In genomic region chr17:50737118-50737698, GRCh38 we compare ENCODE assay signal across 19 cellular contexts. TPM values are rescaled to one million over a fixed set of nuclear protein-coding genes. Genes with fewer than 3 reads are reported as not detected.
DNase-seq lines count a peak whose midpoint lies in the region; ATAC-seq, FAIRE-seq and TF ChIP-seq lines count a peak whose summit lies in the region.
"Had no signal": no experiment of that assay in that cellular context is flagged by ENCODE, and none has a peak within 500 bp of the region (broad histone marks: within the 10 kb centered on the region; RNA-seq: fewer than 3 reads in every experiment).

No MANE protein-coding gene starts in this region.

- peaks cover 86% of the 10 kb centered on the region for H3K79me2 ChIP-seq in keratinocyte (ENCODE audit: control insufficient read depth, insufficient read depth, low read length)

- H3K9ac ChIP-seq in keratinocyte (ENCODE audit: control insufficient read depth, extremely low read depth, insufficient read depth, low read length): peak overlapping the region; percentile 13

- H3K4me3 ChIP-seq in keratinocyte (ENCODE audit: control insufficient read depth in 2 of 3, extremely low read depth in 1 of 3, insufficient read depth in 2 of 3, low read depth in 1 of 3, low read length in 3 of 3) (no peak overlapping the region), brain microvascular endothelial cell (ENCODE audit: low read depth, low read length) (no peak overlapping the region)
- H3K4me3 ChIP-seq: skin epidermis, thoracic aorta had no signal

- peaks cover 5 to 26% of the 10 kb centered on the region in 2 donors for H3K36me3 Mint-ChIP-seq in activated T-cell treated with anti-CD3 and anti-CD28 coated beads, Interleukin-2, amount 50 U/mL, for 72 hours (ENCODE audit: insufficient read depth in 2 of 2)

- in situ Hi-C loops in brain microvascular endothelial cell (cut with HindIII; ENCODE audit: low pct_ligation_motif_present, low sequenced_read_pairs): no loop called here

- H4K20me1 ChIP-seq in keratinocyte (ENCODE audit: control insufficient read depth, extremely low read depth, insufficient read depth, low read length): peaks cover 22% of the 10 kb centered on the region

- no peaks in the 10 kb centered on the region for H3K27me3 ChIP-seq in keratinocyte (ENCODE audit: control insufficient read depth, extremely low read depth, insufficient read depth, low read length)
- H3K27me3 ChIP-seq in brain microvascular endothelial cell (replicated peaks): no peaks in the 10 kb centered on the region

- H3K36me3 ChIP-seq in keratinocyte (ENCODE audit: control insufficient read depth in 2 of 2, extremely low read depth in 1 of 2, insufficient read depth in 2 of 2, low read length in 2 of 2): peaks cover 22 to 24% of the 10 kb centered on the region in 2 experiments
- peaks cover 29% of the 10 kb centered on the region for H3K36me3 ChIP-seq in brain microvascular endothelial cell (replicated peaks)

- peak overlapping the region; percentile 27 for H3K27ac Mint-ChIP-seq in activated T-cell treated with anti-CD3 and anti-CD28 coated beads, Interleukin-2, amount 50 U/mL, for 72 hours
- H3K27ac Mint-ChIP-seq: activated CD4-positive, alpha-beta T cell treated with anti-CD3 and anti-CD28 coated beads, Interleukin-2, amount 10 ng/mL, durations not matched to agents 7 days and 5 days had no signal

- no peaks in the 10 kb centered on the region for H3K4me1 ChIP-seq in keratinocyte (ENCODE audit: control insufficient read depth, extremely low read depth, insufficient read depth, low read length)

- FAIRE-seq in keratinocyte (lab: Jason Lieb, UNC): no peak

- H3K9me1 ChIP-seq in keratinocyte (ENCODE audit: control insufficient read depth, extremely low read depth, insufficient read depth, low read length): no peaks in the 10 kb centered on the region

- H3K27ac ChIP-seq in keratinocyte (ENCODE audit: control insufficient read depth, insufficient read depth, low read length): no peak overlapping the region
- no peak overlapping the region for H3K27ac ChIP-seq in brain microvascular endothelial cell
- H3K27ac ChIP-seq: skin epidermis, thoracic aorta had no signal

- H2AFZ ChIP-seq in keratinocyte (ENCODE audit: control insufficient read depth, low read length): no peak overlapping the region

- H3K9me3 Mint-ChIP-seq in activated T-cell treated with anti-CD3 and anti-CD28 coated beads, Interleukin-2, amount 50 U/mL, for 72 hours: no peaks in the 10 kb centered on the region
- H3K9me3 Mint-ChIP-seq: activated CD4-positive, alpha-beta T cell treated with anti-CD3 and anti-CD28 coated beads, Interleukin-2, amount 10 ng/mL, durations not matched to agents 7 days and 5 days; neural crest cell had no signal

- H3K4me1 Mint-ChIP-seq in activated T-cell treated with anti-CD3 and anti-CD28 coated beads, Interleukin-2, amount 50 U/mL, for 72 hours (ENCODE audit: low read depth): peaks cover 66% of the 10 kb centered on the region

- peak overlapping the region; percentile 24 to 38 for H3K4me3 Mint-ChIP-seq in activated T-cell treated with anti-CD3 and anti-CD28 coated beads, Interleukin-2, amount 50 U/mL, for 72 hours
- H3K4me3 Mint-ChIP-seq: activated CD4-positive, alpha-beta T cell treated with anti-CD3 and anti-CD28 coated beads, Interleukin-2, amount 10 ng/mL, durations not matched to agents 7 days and 5 days; neural crest cell had no signal

- dilution Hi-C loops in keratinocyte (cut with MboI; ENCODE audit: extremely low pct_ligation_motif_present, low sequenced_read_pairs): no loop called here

- H3K4me2 ChIP-seq in keratinocyte (ENCODE audit: control insufficient read depth, extremely low read depth, insufficient read depth, low read depth, low read length): no peak overlapping the region

- TF ChIP-seq CTCF in keratinocyte (optimal IDR thresholded peaks at IDR 0.05 in 1 of 3, IDR thresholded peaks at IDR 0.05 in 1 of 3, conservative IDR thresholded peaks at IDR 0.05 in 1 of 3; ENCODE audit: extremely low read depth in 1 of 3, insufficient read depth in 2 of 3, low read length in 3 of 3): no peak
- no peak for TF ChIP-seq CTCF in brain microvascular endothelial cell (IDR thresholded peaks at IDR 0.05; ENCODE audit: low read depth, low read length, missing control alignments)

- DNase-seq in stimulated activated CD4-positive, alpha-beta T cell treated with anti-CD3 and anti-CD28 coated beads, Interleukin-15, amount 100 ng/mL, for 24 hours: peak; percentile 30
- DNase-seq in stimulated activated CD4-positive, alpha-beta T cell treated with anti-CD3 and anti-CD28 coated beads, Interleukin-12 subunit alpha, Interleukin-12 subunit beta, amount 100 ng/mL, for 4 hours: no peak
- peak; percentile 36 to 44 for DNase-seq in activated T-cell treated with anti-CD3 and anti-CD28 coated beads, Interleukin-2, amount 50 U/mL, for 72 hours
- DNase-seq in keratinocyte (ENCODE audit: low read depth, low spot score): no peak
- no peak for DNase-seq in stimulated activated naive CD4-positive, alpha-beta T cell treated with Interleukin-2 at 50 U/mL for 16 hours (lab: John Stamatoyannopoulos, UW)
- no peak for DNase-seq in brain microvascular endothelial cell
- DNase-seq: activated CD4-positive, alpha-beta T cell treated with anti-CD3 and anti-CD28 coated beads, Interleukin-2, amount 10 ng/mL, durations not matched to agents 7 days and 5 days; central memory CD4-positive, alpha-beta T cell; left cardiac atrium; mesendoderm; NCI-H1930; NCI-H345; stimulated activated CD4-positive, alpha-beta T cell treated with anti-CD3 and anti-CD28 coated beads, Interleukin-4, amount 100 ng/mL, for 4 hours had no signal

- no peaks in the 10 kb centered on the region for H3K27me3 Mint-ChIP-seq in activated T-cell treated with anti-CD3 and anti-CD28 coated beads, Interleukin-2, amount 50 U/mL, for 72 hours (ENCODE audit: low read depth)
- H3K27me3 Mint-ChIP-seq: activated CD4-positive, alpha-beta T cell treated with anti-CD3 and anti-CD28 coated beads, Interleukin-2, amount 10 ng/mL, durations not matched to agents 7 days and 5 days had no signal

- ATAC-seq in activated T-cell treated with anti-CD3 and anti-CD28 coated beads, Interleukin-2, amount 50 U/mL, for 72 hours (replicated peaks in 1 of 2): peak; percentile 93 to 97
- ATAC-seq in SK-N-SH treated with all-trans-retinoic acid at 6 μM for 48 hours: no peak
- ATAC-seq: esophagus mucosa had no signal

- no peaks in the 10 kb centered on the region for H3K9me3 ChIP-seq in keratinocyte (ENCODE audit: control insufficient read depth, low read depth, low read length)
- H3K9me3 ChIP-seq: thoracic aorta had no signal

TF ChIP-seq in SK-N-SH treated with all-trans-retinoic acid at 6 μM for 48 hours, 23 proteins besides CTCF, POLR2A, EP300 and RAD21 (continues in another document):
- no peak for TF ChIP-seq BACH2 (CRISPR knock-in tag; IDR thresholded peaks at IDR 0.05; ENCODE audit: borderline replicate concordance)
- TF ChIP-seq RARB (CRISPR knock-in tag; IDR thresholded peaks at IDR 0.05): no peak
- TF ChIP-seq SNAI2 (CRISPR knock-in tag; IDR thresholded peaks at IDR 0.05): no peak
- no peak for TF ChIP-seq GLIS3 (CRISPR knock-in tag; IDR thresholded peaks at IDR 0.05)

RNA-seq across cellular contexts. Expression of gene LUC7L3, which starts 17.8 kb away (rescaled TPM):
- 100 to 1,000 TPM; 148 to 190 TPM for total RNA-seq in activated T-cell treated with anti-CD3 and anti-CD28 coated beads, Interleukin-2, amount 50 U/mL, for 72 hours
- 47.8 to 92.4 TPM (median 53.3 TPM) in 3 replicates for polyA plus RNA-seq in keratinocyte
- polyA plus RNA-seq in keratinocyte (2011; ENCODE audit: low read depth): 521 TPM
- polyA plus RNA-seq in keratinocyte (2011; cell fraction: cytosol; rRNA removed): 21.0 and 29.9 TPM in 2 replicates
- polyA plus RNA-seq in keratinocyte (2011; cell fraction: nucleus; rRNA removed): 153 and 263 TPM in 2 replicates
- 64.5 and 89.1 TPM in 2 replicates for polyA plus RNA-seq in keratinocyte (2012; ENCODE audit: low replicate concordance)
- 4.0 to 18.2 TPM (median 4.3 TPM) in 3 replicates for polyA minus RNA-seq in keratinocyte
- 12.9 TPM for polyA minus RNA-seq in keratinocyte (2011; cell fraction: cytosol; rRNA and poly(A)+ RNA removed)
- polyA minus RNA-seq in keratinocyte (2011; cell fraction: nucleus; rRNA and poly(A)+ RNA removed): 48.9 and 58.2 TPM in 2 replicates

RNA-seq across cellular contexts. Expression of gene ANKRD40, which starts 29.5 kb away (rescaled TPM):
- 10 to 100 TPM; 36.4 to 37.8 TPM for total RNA-seq in activated T-cell treated with anti-CD3 and anti-CD28 coated beads, Interleukin-2, amount 50 U/mL, for 72 hours
- polyA plus RNA-seq in keratinocyte: 19.3 to 39.8 TPM (median 32.7 TPM) in 3 replicates
- polyA plus RNA-seq in keratinocyte (2011; ENCODE audit: low read depth): 5.4 TPM
- polyA plus RNA-seq in keratinocyte (2011; cell fraction: cytosol; rRNA removed): 22.2 and 33.6 TPM in 2 replicates
- 31.0 and 36.9 TPM in 2 replicates for polyA plus RNA-seq in keratinocyte (2011; cell fraction: nucleus; rRNA removed)
- 13.4 and 22.8 TPM in 2 replicates for polyA plus RNA-seq in keratinocyte (2012; ENCODE audit: low replicate concordance)
- polyA minus RNA-seq in keratinocyte: 16.5 to 30.1 TPM (median 20.5 TPM) in 3 replicates
- polyA minus RNA-seq in keratinocyte (2011; cell fraction: cytosol; rRNA and poly(A)+ RNA removed): 21.7 TPM
- 11.2 and 20.5 TPM in 2 replicates for polyA minus RNA-seq in keratinocyte (2011; cell fraction: nucleus; rRNA and poly(A)+ RNA removed)

RNA-seq across cellular contexts. Expression of gene ANKRD40CL, which starts 30.1 kb away (rescaled TPM):
- total RNA-seq in activated T-cell treated with anti-CD3 and anti-CD28 coated beads, Interleukin-2, amount 50 U/mL, for 72 hours: not detected
- polyA plus RNA-seq in keratinocyte: not detected in 3 replicates
- polyA plus RNA-seq in keratinocyte (2011; ENCODE audit: low read depth): not detected
- not detected in 2 replicates for polyA plus RNA-seq in keratinocyte (2011; cell fraction: cytosol; rRNA removed)
- polyA plus RNA-seq in keratinocyte (2011; cell fraction: nucleus; rRNA removed): not detected in 2 replicates
- polyA plus RNA-seq in keratinocyte (2012; ENCODE audit: low replicate concordance): not detected in 2 replicates
- not detected in 3 replicates for polyA minus RNA-seq in keratinocyte
- polyA minus RNA-seq in keratinocyte (2011; cell fraction: cytosol; rRNA and poly(A)+ RNA removed): not detected
- not detected in 2 replicates for polyA minus RNA-seq in keratinocyte (2011; cell fraction: nucleus; rRNA and poly(A)+ RNA removed)
- total RNA-seq: activated CD4-positive, alpha-beta T cell treated with anti-CD3 and anti-CD28 coated beads, Interleukin-2, amount 10 ng/mL, durations not matched to agents 7 days and 5 days; esophagus mucosa; left cardiac atrium; neural crest cell; posterior vena cava; thoracic aorta had no signal

Comparison
In these comparisons a context has a peak if more than half of its experiments do, and no peak if none do; other contexts are left out.
1. DNase-seq: peak in stimulated activated CD4-positive, alpha-beta T cell treated with anti-CD3 and anti-CD28 coated beads, Interleukin-15, amount 100 ng/mL, for 24 hours (single experiment) and activated T-cell treated with anti-CD3 and anti-CD28 coated beads, Interleukin-2, amount 50 U/mL, for 72 hours (2 of 2); none in stimulated activated CD4-positive, alpha-beta T cell treated with anti-CD3 and anti-CD28 coated beads, Interleukin-12 subunit alpha, Interleukin-12 subunit beta, amount 100 ng/mL, for 4 hours (single experiment), keratinocyte (single experiment), stimulated activated naive CD4-positive, alpha-beta T cell treated with Interleukin-2 at 50 U/mL for 16 hours (single experiment) and brain microvascular endothelial cell (single experiment).